In genomic region chr1:46394872-46395465, GRCh38 we compare ENCODE assay signal across 9 cellular contexts. TPM values are rescaled to one million over a fixed set of nuclear protein-coding genes. Genes with fewer than 3 reads are reported as not detected.
A peak's percentile ranks its signal among the peaks of the same experiment; 100 is the strongest.
DNase-seq lines count a peak whose midpoint lies in the region; ATAC-seq and TF ChIP-seq lines count a peak whose summit lies in the region.
"Had no signal": no experiment of that assay in that cellular context is flagged by ENCODE, and none has a peak within 500 bp of the region (broad histone marks: within the 10 kb centered on the region; RNA-seq: fewer than 3 reads in every experiment).

No MANE protein-coding gene starts in this region.

- TF ChIP-seq CTCF in VCaP (conservative IDR thresholded peaks at IDR 0.05): no peak
- no peak for TF ChIP-seq CTCF in hepatocyte (IDR thresholded peaks at IDR 0.05; ENCODE audit: poor library complexity)

- H3K9me2 ChIP-seq in hepatocyte (replicated peaks; ENCODE audit: insufficient read depth): no peaks in the 10 kb centered on the region

- peaks cover 43% of the 10 kb centered on the region for H3K79me2 ChIP-seq in hepatocyte

- ATAC-seq in HG02938 (IDR thresholded peaks at IDR 0.05; ENCODE audit: unreplicated experiment): no peak
- ATAC-seq in GM21360 (IDR thresholded peaks at IDR 0.05; ENCODE audit: unreplicated experiment): no peak

- WGBS in hepatocyte (ENCODE audit: low lambda C conversion rate, missing lambda C conversion rate): 19% methylated on average over 17 of the region's 17 CpGs

- peaks cover 22% of the 10 kb centered on the region for H3K4me1 ChIP-seq in hepatocyte (ENCODE audit: insufficient read depth)

- no peaks in the 10 kb centered on the region for H3K36me3 ChIP-seq in hepatocyte (replicated peaks; ENCODE audit: insufficient read depth, low read depth)

- H2AFZ ChIP-seq in hepatocyte: peak overlapping the region; percentile 49

- H3K4me3 ChIP-seq in hepatocyte: peak overlapping the region; percentile 43

- intact Hi-C loops in posterior vena cava (cut with DNase I): no loop called here

- no peaks in the 10 kb centered on the region for H3K27me3 ChIP-seq in hepatocyte

- DNase-seq in COLO668 (lab: John Stamatoyannopoulos, UW; ENCODE audit: unreplicated experiment) (peak; percentile 41), hepatocyte (ENCODE audit: low spot score) (no peak), posterior vena cava (ENCODE audit: low spot score) (peak; percentile 58), SW480 (ENCODE audit: low spot score) (no peak), CD1c-positive myeloid dendritic cell (ENCODE audit: extremely low spot score) (no peak)
- DNase-seq: activated CD8-positive, alpha-beta memory T cell treated with anti-CD3 and anti-CD28 coated beads, Interleukin-2, amount 50 U/mL, for 4 hours had no signal

- no peaks in the 10 kb centered on the region for H3K9me3 ChIP-seq in hepatocyte (ENCODE audit: low read depth)

- H3K27ac ChIP-seq in VCaP (peak overlapping the region; percentile 97), hepatocyte (peak overlapping the region; percentile 78)

- peak overlapping the region; percentile 94 for H3K4me2 ChIP-seq in hepatocyte

- peaks cover 4% of the 10 kb centered on the region for H4K20me1 ChIP-seq in hepatocyte (ENCODE audit: insufficient read depth, poor library complexity, severe bottlenecking)

RNA-seq across cellular contexts. Expression of gene FAAH, which starts 0.9 kb away (rescaled TPM):
- total RNA-seq in hepatocyte (40.3 and 44.5 TPM in 2 replicates), posterior vena cava (1 to 10 TPM; 2.2 to 2.4 TPM)
- 61.1 and 61.8 TPM in 2 replicates for polyA plus RNA-seq in hepatocyte

RNA-seq across cellular contexts. Expression of gene NSUN4, which starts 54.4 kb away (rescaled TPM):
- total RNA-seq in hepatocyte (17.6 and 20.5 TPM in 2 replicates), posterior vena cava (10 to 100 TPM; 17.3 to 18.9 TPM)
- 13.5 and 21.2 TPM in 2 replicates for polyA plus RNA-seq in hepatocyte

Comparison
In these comparisons a context has a peak if more than half of its experiments do, and no peak if none do; other contexts are left out.
1. DNase-seq: peak in COLO668 (single experiment) and posterior vena cava (single experiment); none in hepatocyte (single experiment), SW480 (single experiment) and CD1c-positive myeloid dendritic cell (single experiment).
2. RNA of gene FAAH, which starts 0.9 kb away (total RNA-seq): 40.3 to 44.5 TPM in hepatocyte; 2.2 to 2.4 TPM in posterior vena cava; every median in the first group is over 10 times any median in the second.